Comparison of ENCODE assay signal across 25 cellular contexts in the genomic region with DNA sequence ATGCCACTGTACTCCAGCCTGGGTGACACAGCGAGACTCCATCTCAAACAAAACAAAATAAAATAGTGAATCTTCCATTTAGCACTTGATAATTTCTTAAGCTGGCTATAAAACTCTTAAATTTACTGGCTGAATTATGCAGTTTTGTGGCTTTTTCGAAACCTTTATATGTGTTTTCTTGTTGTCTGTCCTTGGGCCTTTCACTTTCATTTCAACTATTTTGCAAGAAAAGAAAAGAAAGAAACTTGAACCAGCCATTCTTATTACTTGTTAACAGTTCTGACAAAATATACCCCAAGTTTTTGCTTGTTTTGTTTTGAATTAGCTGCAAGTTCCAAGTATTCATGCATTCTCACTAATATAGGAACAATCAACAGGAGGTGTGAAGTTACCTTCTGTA. TPM values are rescaled to one million over a fixed set of nuclear protein-coding genes. Genes with fewer than 3 reads are reported as not detected.
A peak's percentile ranks its signal among the peaks of the same experiment; 100 is the strongest.
DNase-seq lines count a peak whose midpoint lies in the region; ATAC-seq, FAIRE-seq and TF ChIP-seq lines count a peak whose summit lies in the region.
"Had no signal": no experiment of that assay in that cellular context is flagged by ENCODE, and none has a peak within 500 bp of the region (broad histone marks: within the 10 kb centered on the region; RNA-seq: fewer than 3 reads in every experiment).

No MANE protein-coding gene starts in this region.

- POLR2A ChIA-PET in GM12878 (lab: Charles Lee): no interaction called here

- H3K4me3 ChIP-seq in ACC112 (ENCODE audit: low read depth, low read length) (peak overlapping the region; percentile 51; the same call in 1 of the 2 replicates), GM12878 (no peak overlapping the region; the same call in 1 of the 2 replicates)
- H3K4me3 ChIP-seq: HAP-1, K562, PC-9, SJSA1 had no signal

- DNase-seq in GM12878 (ENCODE audit: low read depth, low spot score) (no peak), immature natural killer cell (no peak), left ventricle myocardium superior (no peak), OCI-M1 (lab: John Stamatoyannopoulos, UW) (no peak)
- DNase-seq in activated naive CD4-positive, alpha-beta T cell (lab: John Stamatoyannopoulos, UW): no peak
- DNase-seq: 8988T; Calu3; DND-41; GOT3; NCI-H1105 treated with DMSO at 0.1 percent for 48 hours; NCI-H146; NCI-H1930; NCI-H2107; NCI-H524; NCI-H774; NK-92 treated with Interleukin-12 subunit alpha and Interleukin-12 subunit beta, amount 100 ng/mL, for 24 hours; PC-9 had no signal

- peaks cover 15% of the 10 kb centered on the region for H3K4me1 Mint-ChIP-seq in nephron
- H3K4me1 Mint-ChIP-seq in immature natural killer cell: no peaks in the 10 kb centered on the region

- H3K9ac ChIP-seq in GM12878 (ENCODE audit: control insufficient read depth, insufficient read depth, low read length): no peak overlapping the region

- peaks cover 34% of the 10 kb centered on the region for H3K36me3 Mint-ChIP-seq in nephron (ENCODE audit: low read depth)
- H3K36me3 Mint-ChIP-seq in immature natural killer cell: no peaks in the 10 kb centered on the region

- H3K79me2 ChIP-seq in ACC112 (ENCODE audit: control insufficient read depth, insufficient read depth, low read length, unreplicated experiment) (no peaks in the 10 kb centered on the region), GM12878 (ENCODE audit: control insufficient read depth, insufficient read depth, low read length) (no peaks in the 10 kb centered on the region)

- H3K9me3 ChIP-seq in GM12878 (replicated peaks; ENCODE audit: control insufficient read depth, insufficient read depth, low read length): no peaks in the 10 kb centered on the region
- H3K9me3 ChIP-seq: HAP-1, SJSA1 had no signal

- H3K36me3 ChIP-seq in ACC112 (ENCODE audit: insufficient read depth, low read length) (no peaks in the 10 kb centered on the region), GM12878 (ENCODE audit: control insufficient read depth in 2 of 2, insufficient read depth in 2 of 2, low read length in 1 of 2) (no peaks in the 10 kb centered on the region)
- H3K36me3 ChIP-seq: SJSA1 had no signal

- H3K4me2 ChIP-seq in GM12878 (ENCODE audit: control insufficient read depth, insufficient read depth): no peak overlapping the region
- H3K4me2 ChIP-seq: PC-9 had no signal

- H2AFZ ChIP-seq in ACC112 (ENCODE audit: low read length, unreplicated experiment): peak overlapping the region; percentile 76
- peak overlapping the region; percentile 30; the same call in 1 of the 2 replicates for H2AFZ ChIP-seq in GM12878 (ENCODE audit: control insufficient read depth, low read depth, low read length)
- H2AFZ ChIP-seq: PC-9 had no signal

- intact Hi-C loops in GM12878 (cut with micrococcal nuclease; ENCODE audit: unreplicated experiment): no loop called here
- intact Hi-C loops in left ventricle myocardium superior (cut with micrococcal nuclease): no loop called here

- no peak for TF ChIP-seq EP300 in GM12878 (IDR thresholded peaks at IDR 0.05; ENCODE audit: borderline replicate concordance in 1 of 2, control insufficient read depth in 1 of 2, low read depth in 2 of 2, low read length in 2 of 2)

- RAD21 ChIA-PET in GM12878 (lab: Charles Lee; ENCODE audit: unreplicated experiment): no interaction called here

- no peaks in the 10 kb centered on the region for H3K27me3 Mint-ChIP-seq in nephron (ENCODE audit: low read depth)
- H3K27me3 Mint-ChIP-seq in immature natural killer cell (ENCODE audit: low read depth in 3 of 3): peaks cover 0 to 3% (median 3%) of the 10 kb centered on the region in 3 donors

- 48% methylated on average over 2 of the region's 2 CpGs for WGBS in GM12878 (ENCODE audit: insufficient coverage, insufficient replicate concordance, low lambda C conversion rate, missing lambda C conversion rate)

- no peaks in the 10 kb centered on the region for H3K27me3 ChIP-seq in ACC112 (ENCODE audit: insufficient read depth, low read length)
- no peaks in the 10 kb centered on the region; a peak in 1 of 4 replicates for H3K27me3 ChIP-seq in GM12878 (replicated peaks in 1 of 2; ENCODE audit: control insufficient read depth in 2 of 2, insufficient read depth in 2 of 2, low read length in 1 of 2)
- H3K27me3 ChIP-seq: SJSA1 had no signal

- SMC1A ChIA-PET in GM12878 (lab: Charles Lee; ENCODE audit: uncharacterized antibody, unreplicated experiment): interaction anchor here (0.7 to 1.2 kb wide), 2 partner anchors 23 to 84 kb away, joined by 3 read pairs; no protein-coding TSS in a partner anchor

- H3K27ac Mint-ChIP-seq in nephron (peak overlapping the region; percentile 19 to 57 (median 23)), immature natural killer cell (no peak overlapping the region)

- in situ Hi-C loops in GM12878 (cut with MboI): no loop called here

- no peaks in the 10 kb centered on the region for H4K20me1 ChIP-seq in GM12878 (ENCODE audit: control insufficient read depth, insufficient read depth)

- FAIRE-seq in GM12878 (lab: Jason Lieb, UNC): no peak
- FAIRE-seq: HTR-8/SVneo, K562 had no signal

- peaks cover 3% of the 10 kb centered on the region for H3K4me1 ChIP-seq in ACC112 (ENCODE audit: control insufficient read depth, insufficient read depth, low read length, unreplicated experiment)
- no peaks in the 10 kb centered on the region for H3K4me1 ChIP-seq in GM12878 (ENCODE audit: control insufficient read depth, insufficient read depth, low read length)
- H3K4me1 ChIP-seq: SJSA1 had no signal

- ATAC-seq in HG02852 (IDR thresholded peaks at IDR 0.05; ENCODE audit: unreplicated experiment) (peak; percentile 54), GM12878 (no peak), left ventricle myocardium superior (no peak)
- ATAC-seq: K562, Right ventricle myocardium inferior had no signal

- CTCF ChIA-PET in GM12878 (lab: Yijun Ruan, JAX): no interaction called here

- TF ChIP-seq CTCF in GM12878 (IDR thresholded peaks at IDR 0.05 in 2 of 3, conservative IDR thresholded peaks at IDR 0.05 in 1 of 3; ENCODE audit: control insufficient read depth in 2 of 3, extremely low read depth in 1 of 3, insufficient read depth in 1 of 3, low read depth in 3 of 3, low read length in 3 of 3) (no peak), nephron (IDR thresholded peaks at IDR 0.05; ENCODE audit: unreplicated experiment in 3 of 3) (no peak)

- H3K9me3 Mint-ChIP-seq in nephron (no peaks in the 10 kb centered on the region), immature natural killer cell (peaks cover 0 to 4% (median 0%) of the 10 kb centered on the region in 6 donors)

- TF ChIP-seq RAD21 in GM12878 (IDR thresholded peaks at IDR 0.05; ENCODE audit: insufficient read depth, low read depth, low read length): no peak

- no peak overlapping the region for H3K4me3 Mint-ChIP-seq in nephron
- no peak overlapping the region for H3K4me3 Mint-ChIP-seq in immature natural killer cell

- no peak overlapping the region for H3K27ac ChIP-seq in ACC112 (ENCODE audit: low read depth, low read length)
- H3K27ac ChIP-seq in GM12878 (ENCODE audit: control insufficient read depth, insufficient read depth): no peak overlapping the region
- H3K27ac ChIP-seq: PC-9, SJSA1 had no signal

- BruUV-seq in GM12878 (replicated peaks; lab: Mats Ljungman, UMichigan): no TSS peak

- TF ChIP-seq POLR2A in GM12878 (IDR thresholded peaks at IDR 0.05; ENCODE audit: low read depth, low read length): no peak

TF ChIP-seq in GM12878, 131 proteins besides CTCF, POLR2A, EP300 and RAD21 (continues in another document):
- TF ChIP-seq ZNF384 (IDR thresholded peaks at IDR 0.05; ENCODE audit: borderline replicate concordance, low read depth, low read length) (no peak), RBBP5 (conservative IDR thresholded peaks at IDR 0.05) (no peak), WRNIP1 (IDR thresholded peaks at IDR 0.05; ENCODE audit: borderline replicate concordance, low read depth, low read length) (no peak), SMAD5 (IDR thresholded peaks at IDR 0.05; ENCODE audit: low read depth) (no peak)

RNA-seq across cellular contexts. Expression of a gene that starts 42.8 kb away (rescaled TPM):
- 3.1 and 3.2 TPM in 2 replicates for total RNA-seq in GM12878 (2013; cell fraction: nucleolus; rRNA removed)
- total RNA-seq in GM12878 (2014; rRNA removed) (1.1 and 1.2 TPM in 2 replicates), GM12878 (2014; rRNA removed; fragmentation: Illumina TruSeq; extraction: Trizol) (0.76 and 1.3 TPM in 2 replicates), GM12878 (2021) (0.64 and 0.77 TPM in 2 replicates), left ventricle myocardium superior (17.7 TPM)
- polyA plus RNA-seq in GM12878 (2011; ENCODE audit: low read depth): 0.71 TPM
- polyA plus RNA-seq in GM12878 (2011; rRNA removed) (2.4 and 2.8 TPM in 2 replicates), GM12878 (2014; fragmentation: Illumina TruSeq; extraction: Trizol) (1.4 and 2.8 TPM in 2 replicates), GM12878 (2014; fragmentation: Nextera tagmentation; extraction: Ambion mirVana) (1 to 10 TPM in 1 of 2 experiments, under 1 TPM in 1; 0.86 to 1.2 TPM), GM12878 (2014; rRNA removed) (0.75 and 0.86 TPM in 2 replicates), GM12878 (2016; fragmentation: Nextera tagmentation; extraction: Ambion mirVana) (under 1 TPM; 0.47 to 0.82 TPM), immature natural killer cell (under 1 TPM in 2 of 3 donors, not detected in 1; 0.08 to 0.38 TPM)
- 2.4 and 3.0 TPM in 2 replicates for polyA plus RNA-seq in GM12878 (2011; cell fraction: cytosol; rRNA removed)
- 2.8 and 3.4 TPM in 2 replicates for polyA plus RNA-seq in GM12878 (2011; cell fraction: nucleus; rRNA removed)
- polyA plus RNA-seq in GM12878 (2012): 0.15 and 0.65 TPM in 2 replicates
- 6.1 and 9.1 TPM in 2 replicates for polyA minus RNA-seq in GM12878 (2011; rRNA and poly(A)+ RNA removed)
- polyA minus RNA-seq in GM12878 (2011; cell fraction: cytosol; rRNA and poly(A)+ RNA removed): 1.7 and 4.0 TPM in 2 replicates
- polyA minus RNA-seq in GM12878 (2011; cell fraction: nucleus; rRNA and poly(A)+ RNA removed): 4.0 and 4.1 TPM in 2 replicates

Comparison
In these comparisons a context has a peak if more than half of its experiments do, and no peak if none do; other contexts are left out.
1. H3K27ac Mint-ChIP-seq: peak in nephron (3 of 3); none in immature natural killer cell (0 of 6).